Comparison of ENCODE assay signal across 8 cellular contexts in genomic region chr3:142723665-142723967, GRCh38. TPM values are rescaled to one million over a fixed set of nuclear protein-coding genes. Genes with fewer than 3 reads are reported as not detected.
DNase-seq lines count a peak whose midpoint lies in the region; ATAC-seq, FAIRE-seq and TF ChIP-seq lines count a peak whose summit lies in the region.

No MANE protein-coding gene starts in this region.

- no peak for FAIRE-seq in HTR-8/SVneo (lab: Jason Lieb, UNC)

- H3K27ac ChIP-seq in breast epithelium (peak overlapping the region; percentile 90 to 96), muscle layer of duodenum (ENCODE audit: low read length) (no peak overlapping the region)

- TF ChIP-seq POLR2A in breast epithelium (IDR thresholded peaks at IDR 0.05): no peak

- H3K4me3 ChIP-seq in breast epithelium (peak overlapping the region; percentile 72 to 93 (median 84)), muscle layer of duodenum (ENCODE audit: low read depth in 1 of 2, low read length in 2 of 2) (peak overlapping the region; percentile 80 to 90)

- H3K27me3 ChIP-seq in breast epithelium (no peaks in the 10 kb centered on the region), muscle layer of duodenum (ENCODE audit: low read depth, low read length) (no peaks in the 10 kb centered on the region)

- no peaks in the 10 kb centered on the region for H3K4me1 ChIP-seq in breast epithelium
- H3K4me1 ChIP-seq in muscle layer of duodenum (ENCODE audit: control insufficient read depth in 1 of 2, insufficient read depth in 2 of 2, low read length in 2 of 2): peaks cover 0 to 4% of the 10 kb centered on the region in 2 donors

- ATAC-seq in GM19035 (IDR thresholded peaks at IDR 0.05; ENCODE audit: unreplicated experiment) (peak; percentile 35), HG03432 (IDR thresholded peaks at IDR 0.05; ENCODE audit: unreplicated experiment) (peak; percentile 12)

- DNase-seq in breast epithelium (ENCODE audit: low spot score in 2 of 2): no peak
- no peak for DNase-seq in HTR-8/SVneo (ENCODE audit: insufficient read length, low spot score)
- no peak for DNase-seq in NCI-H2171 (lab: John Stamatoyannopoulos, UW)
- DNase-seq in AML-193 (lab: John Stamatoyannopoulos, UW): no peak
- no peak for DNase-seq in NCI-H748 treated with DMSO at 0.1 percent for 48 hours (lab: John Stamatoyannopoulos, UW)

- H3K36me3 ChIP-seq in breast epithelium (no peaks in the 10 kb centered on the region), muscle layer of duodenum (ENCODE audit: control insufficient read depth in 1 of 2, insufficient read depth in 2 of 2, low read length in 2 of 2) (no peaks in the 10 kb centered on the region)

- no peaks in the 10 kb centered on the region for H3K9me3 ChIP-seq in breast epithelium
- no peaks in the 10 kb centered on the region for H3K9me3 ChIP-seq in muscle layer of duodenum (ENCODE audit: control insufficient read depth in 1 of 2, low read length in 2 of 2)

- intact Hi-C loops in breast epithelium (cut with DNase I; ENCODE audit: low total_unique reads): no loop called here

- TF ChIP-seq CTCF in breast epithelium (IDR thresholded peaks at IDR 0.05): no peak

RNA-seq across cellular contexts. Expression of gene TRPC1, which starts 0.2 kb away (rescaled TPM):
- total RNA-seq in breast epithelium: 10 to 100 TPM; 12.5 to 14.8 (median 13.0) TPM
